Comparison of ENCODE assay signal across 1 cellular context in genomic region chr2:230864605-230865323, GRCh38.
TF ChIP-seq lines count a peak whose summit lies in the region.

Gene ITM2C, plus strand, starts transcription at chr2:230864942. Its CDS starts 84 bp downstream, at chr2:230865026.

TF ChIP-seq in WTC11, 78 proteins besides CTCF, POLR2A, EP300 and RAD21 (continued from another document and continues in another):
- no peak for TF ChIP-seq ERG (CRISPR knock-in tag; IDR thresholded peaks at IDR 0.05)
- no peak for TF ChIP-seq ZNF232 (CRISPR knock-in tag; IDR thresholded peaks at IDR 0.05)
- TF ChIP-seq, protein P1, sequence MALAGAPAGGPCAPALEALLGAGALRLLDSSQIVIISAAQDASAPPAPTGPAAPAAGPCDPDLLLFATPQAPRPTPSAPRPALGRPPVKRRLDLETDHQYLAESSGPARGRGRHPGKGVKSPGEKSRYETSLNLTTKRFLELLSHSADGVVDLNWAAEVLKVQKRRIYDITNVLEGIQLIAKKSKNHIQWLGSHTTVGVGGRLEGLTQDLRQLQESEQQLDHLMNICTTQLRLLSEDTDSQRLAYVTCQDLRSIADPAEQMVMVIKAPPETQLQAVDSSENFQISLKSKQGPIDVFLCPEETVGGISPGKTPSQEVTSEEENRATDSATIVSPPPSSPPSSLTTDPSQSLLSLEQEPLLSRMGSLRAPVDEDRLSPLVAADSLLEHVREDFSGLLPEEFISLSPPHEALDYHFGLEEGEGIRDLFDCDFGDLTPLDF (CRISPR knock-in tag; IDR thresholded peaks at IDR 0.05): no peak
- no peak for TF ChIP-seq JAZF1 (CRISPR knock-in tag; IDR thresholded peaks at IDR 0.05)
- TF ChIP-seq EMX1 (CRISPR knock-in tag; IDR thresholded peaks at IDR 0.05): no peak
- no peak for TF ChIP-seq SOX15 (CRISPR knock-in tag; IDR thresholded peaks at IDR 0.05)
- peak; percentile 60; the same call in 1 of the 2 replicates for TF ChIP-seq ZBTB21 (CRISPR knock-in tag; IDR thresholded peaks at IDR 0.05; ENCODE audit: borderline replicate concordance)
- no peak for TF ChIP-seq CDX4 (CRISPR knock-in tag; IDR thresholded peaks at IDR 0.05; ENCODE audit: borderline replicate concordance)
- peak; percentile 70; the same call in 1 of the 2 replicates for TF ChIP-seq TP53 (CRISPR knock-in tag; IDR thresholded peaks at IDR 0.05)
- TF ChIP-seq PRDM15 (CRISPR knock-in tag; IDR thresholded peaks at IDR 0.05): no peak
- TF ChIP-seq ESRRA (CRISPR knock-in tag; IDR thresholded peaks at IDR 0.05; ENCODE audit: borderline replicate concordance): peak; percentile 34; the same call in 1 of the 2 replicates
- no peak for TF ChIP-seq ZNF138 (CRISPR knock-in tag; conservative IDR thresholded peaks at IDR 0.05)
- TF ChIP-seq AFF4 (CRISPR knock-in tag; IDR thresholded peaks at IDR 0.05; ENCODE audit: borderline replicate concordance): no peak
- peak; percentile 67 for TF ChIP-seq HMGXB4 (CRISPR knock-in tag; IDR thresholded peaks at IDR 0.05)
- TF ChIP-seq FOXP1 (CRISPR knock-in tag; IDR thresholded peaks at IDR 0.05; ENCODE audit: borderline replicate concordance): no peak
- TF ChIP-seq GABPB1 (CRISPR knock-in tag; IDR thresholded peaks at IDR 0.05): peak; percentile 58
- TF ChIP-seq RORB (CRISPR knock-in tag; IDR thresholded peaks at IDR 0.05): no peak
- TF ChIP-seq NFATC4 (CRISPR knock-in tag; IDR thresholded peaks at IDR 0.05): no peak
- TF ChIP-seq FOXJ3 (CRISPR knock-in tag; IDR thresholded peaks at IDR 0.05; ENCODE audit: borderline replicate concordance): no peak
- TF ChIP-seq HMGA2 (CRISPR knock-in tag; IDR thresholded peaks at IDR 0.05): no peak
- TF ChIP-seq MLX (CRISPR knock-in tag; IDR thresholded peaks at IDR 0.05): no peak
- TF ChIP-seq MYBL2 (CRISPR knock-in tag; IDR thresholded peaks at IDR 0.05): no peak
- TF ChIP-seq CREB1 (CRISPR knock-in tag; IDR thresholded peaks at IDR 0.05): no peak
- TF ChIP-seq, protein P2, sequence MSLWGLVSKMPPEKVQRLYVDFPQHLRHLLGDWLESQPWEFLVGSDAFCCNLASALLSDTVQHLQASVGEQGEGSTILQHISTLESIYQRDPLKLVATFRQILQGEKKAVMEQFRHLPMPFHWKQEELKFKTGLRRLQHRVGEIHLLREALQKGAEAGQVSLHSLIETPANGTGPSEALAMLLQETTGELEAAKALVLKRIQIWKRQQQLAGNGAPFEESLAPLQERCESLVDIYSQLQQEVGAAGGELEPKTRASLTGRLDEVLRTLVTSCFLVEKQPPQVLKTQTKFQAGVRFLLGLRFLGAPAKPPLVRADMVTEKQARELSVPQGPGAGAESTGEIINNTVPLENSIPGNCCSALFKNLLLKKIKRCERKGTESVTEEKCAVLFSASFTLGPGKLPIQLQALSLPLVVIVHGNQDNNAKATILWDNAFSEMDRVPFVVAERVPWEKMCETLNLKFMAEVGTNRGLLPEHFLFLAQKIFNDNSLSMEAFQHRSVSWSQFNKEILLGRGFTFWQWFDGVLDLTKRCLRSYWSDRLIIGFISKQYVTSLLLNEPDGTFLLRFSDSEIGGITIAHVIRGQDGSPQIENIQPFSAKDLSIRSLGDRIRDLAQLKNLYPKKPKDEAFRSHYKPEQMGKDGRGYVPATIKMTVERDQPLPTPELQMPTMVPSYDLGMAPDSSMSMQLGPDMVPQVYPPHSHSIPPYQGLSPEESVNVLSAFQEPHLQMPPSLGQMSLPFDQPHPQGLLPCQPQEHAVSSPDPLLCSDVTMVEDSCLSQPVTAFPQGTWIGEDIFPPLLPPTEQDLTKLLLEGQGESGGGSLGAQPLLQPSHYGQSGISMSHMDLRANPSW (CRISPR knock-in tag; conservative IDR thresholded peaks at IDR 0.05; ENCODE audit: low read depth): no peak
- 0 out of 2 replicates have a peak, but pooled peaks have one; percentile 81 for TF ChIP-seq KAT7 (CRISPR knock-in tag; IDR thresholded peaks at IDR 0.05; ENCODE audit: borderline replicate concordance)
- peak; percentile 49; the same call in 1 of the 2 replicates for TF ChIP-seq RELA (CRISPR knock-in tag; IDR thresholded peaks at IDR 0.05; ENCODE audit: borderline replicate concordance)
- TF ChIP-seq SMAD3 (CRISPR knock-in tag; IDR thresholded peaks at IDR 0.05; ENCODE audit: borderline replicate concordance): 0 out of 2 replicates have a peak, but pooled peaks have one; percentile 34
- TF ChIP-seq SP1 (CRISPR knock-in tag; conservative IDR thresholded peaks at IDR 0.05): peak; percentile 45; the same call in 1 of the 2 replicates
- TF ChIP-seq, protein P3, sequence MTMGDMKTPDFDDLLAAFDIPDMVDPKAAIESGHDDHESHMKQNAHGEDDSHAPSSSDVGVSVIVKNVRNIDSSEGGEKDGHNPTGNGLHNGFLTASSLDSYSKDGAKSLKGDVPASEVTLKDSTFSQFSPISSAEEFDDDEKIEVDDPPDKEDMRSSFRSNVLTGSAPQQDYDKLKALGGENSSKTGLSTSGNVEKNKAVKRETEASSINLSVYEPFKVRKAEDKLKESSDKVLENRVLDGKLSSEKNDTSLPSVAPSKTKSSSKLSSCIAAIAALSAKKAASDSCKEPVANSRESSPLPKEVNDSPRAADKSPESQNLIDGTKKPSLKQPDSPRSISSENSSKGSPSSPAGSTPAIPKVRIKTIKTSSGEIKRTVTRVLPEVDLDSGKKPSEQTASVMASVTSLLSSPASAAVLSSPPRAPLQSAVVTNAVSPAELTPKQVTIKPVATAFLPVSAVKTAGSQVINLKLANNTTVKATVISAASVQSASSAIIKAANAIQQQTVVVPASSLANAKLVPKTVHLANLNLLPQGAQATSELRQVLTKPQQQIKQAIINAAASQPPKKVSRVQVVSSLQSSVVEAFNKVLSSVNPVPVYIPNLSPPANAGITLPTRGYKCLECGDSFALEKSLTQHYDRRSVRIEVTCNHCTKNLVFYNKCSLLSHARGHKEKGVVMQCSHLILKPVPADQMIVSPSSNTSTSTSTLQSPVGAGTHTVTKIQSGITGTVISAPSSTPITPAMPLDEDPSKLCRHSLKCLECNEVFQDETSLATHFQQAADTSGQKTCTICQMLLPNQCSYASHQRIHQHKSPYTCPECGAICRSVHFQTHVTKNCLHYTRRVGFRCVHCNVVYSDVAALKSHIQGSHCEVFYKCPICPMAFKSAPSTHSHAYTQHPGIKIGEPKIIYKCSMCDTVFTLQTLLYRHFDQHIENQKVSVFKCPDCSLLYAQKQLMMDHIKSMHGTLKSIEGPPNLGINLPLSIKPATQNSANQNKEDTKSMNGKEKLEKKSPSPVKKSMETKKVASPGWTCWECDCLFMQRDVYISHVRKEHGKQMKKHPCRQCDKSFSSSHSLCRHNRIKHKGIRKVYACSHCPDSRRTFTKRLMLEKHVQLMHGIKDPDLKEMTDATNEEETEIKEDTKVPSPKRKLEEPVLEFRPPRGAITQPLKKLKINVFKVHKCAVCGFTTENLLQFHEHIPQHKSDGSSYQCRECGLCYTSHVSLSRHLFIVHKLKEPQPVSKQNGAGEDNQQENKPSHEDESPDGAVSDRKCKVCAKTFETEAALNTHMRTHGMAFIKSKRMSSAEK (CRISPR knock-in tag; IDR thresholded peaks at IDR 0.05; ENCODE audit: borderline replicate concordance): no peak
- TF ChIP-seq, protein P4, sequence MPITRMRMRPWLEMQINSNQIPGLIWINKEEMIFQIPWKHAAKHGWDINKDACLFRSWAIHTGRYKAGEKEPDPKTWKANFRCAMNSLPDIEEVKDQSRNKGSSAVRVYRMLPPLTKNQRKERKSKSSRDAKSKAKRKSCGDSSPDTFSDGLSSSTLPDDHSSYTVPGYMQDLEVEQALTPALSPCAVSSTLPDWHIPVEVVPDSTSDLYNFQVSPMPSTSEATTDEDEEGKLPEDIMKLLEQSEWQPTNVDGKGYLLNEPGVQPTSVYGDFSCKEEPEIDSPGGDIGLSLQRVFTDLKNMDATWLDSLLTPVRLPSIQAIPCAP (CRISPR knock-in tag; IDR thresholded peaks at IDR 0.05): 0 out of 2 replicates have a peak, but pooled peaks have one; percentile 68
- no peak for TF ChIP-seq ATF1 (CRISPR knock-in tag; IDR thresholded peaks at IDR 0.05)
